15 cellular contexts compared by ENCODE assay signal in genomic region chr11:14455648-14456430, GRCh38. TPM values are rescaled to one million over a fixed set of nuclear protein-coding genes. Genes with fewer than 3 reads are reported as not detected.
DNase-seq lines count a peak whose midpoint lies in the region; ATAC-seq and TF ChIP-seq lines count a peak whose summit lies in the region.
"Had no signal": no experiment of that assay in that cellular context is flagged by ENCODE, and none has a peak within 500 bp of the region (broad histone marks: within the 10 kb centered on the region; RNA-seq: fewer than 3 reads in every experiment).

No MANE protein-coding gene starts in this region.

- H3K4me1 ChIP-seq in left ventricle myocardium inferior (peaks cover 17% of the 10 kb centered on the region), psoas muscle (peaks cover 4% of the 10 kb centered on the region)

- DNase-seq in activated CD8-positive, alpha-beta T cell treated with anti-CD3 and anti-CD28 coated beads for 36 hours, result no peak
- no peak for DNase-seq in activated CD8-positive, alpha-beta T cell treated with anti-CD3 and anti-CD28 coated beads, Interleukin-2, amount 10 ng/mL, durations not matched to agents 7 days and 5 days
- DNase-seq in left ventricle myocardium inferior (no peak), psoas muscle (no peak), cortex of kidney (lab: John Stamatoyannopoulos, UW) (no peak), islet precursor cell (no peak)
- no peak for DNase-seq in stimulated activated naive CD4-positive, alpha-beta T cell (lab: John Stamatoyannopoulos, UW)
- DNase-seq: 8988T; activated CD4-positive, alpha-beta T cell treated with anti-CD3 and anti-CD28 coated beads, Interleukin-2, amount 50 U/mL, for 48 hours; activated effector memory CD4-positive, alpha-beta T cell treated with Interleukin-2 at 50 U/mL for 16 hours; GF-D8; NCI-H1048; NK-92 treated with Interleukin-12 subunit alpha and Interleukin-12 subunit beta, amount 100 ng/mL, for 24 hours; SHP77 treated with DMSO at 0.1 percent for 48 hours had no signal

- ATAC-seq in activated CD8-positive, alpha-beta T cell treated with anti-CD3 and anti-CD28 coated beads for 36 hours, result no peak
- ATAC-seq in activated CD8-positive, alpha-beta T cell treated with anti-CD3 and anti-CD28 coated beads, Interleukin-2, amount 10 ng/mL, durations not matched to agents 7 days and 5 days, result no peak
- peak in 3 of 4 donors; percentile 41 to 50 (median 43) for ATAC-seq in psoas muscle

- peaks cover 58% of the 10 kb centered on the region for H3K36me3 ChIP-seq in left ventricle myocardium inferior
- peaks cover 4 to 59% of the 10 kb centered on the region in 2 donors for H3K36me3 ChIP-seq in psoas muscle (ENCODE audit: insufficient read depth in 1 of 2, low read depth in 1 of 2)

- 65 to 82% (median 68%) methylated on average over 3 of the region's 3 CpGs for WGBS in psoas muscle, 3 donors

- peaks cover 6% of the 10 kb centered on the region for H3K4me1 Mint-ChIP-seq in activated CD8-positive, alpha-beta T cell treated with anti-CD3 and anti-CD28 coated beads for 36 hours (ENCODE audit: low read depth)
- peaks cover 8% of the 10 kb centered on the region for H3K4me1 Mint-ChIP-seq in activated CD8-positive, alpha-beta T cell treated with anti-CD3 and anti-CD28 coated beads, Interleukin-2, amount 10 ng/mL, durations not matched to agents 7 days and 5 days (ENCODE audit: low read depth)

- H3K27me3 ChIP-seq in left ventricle myocardium inferior (ENCODE audit: low read depth), result no peaks in the 10 kb centered on the region
- H3K27me3 ChIP-seq in psoas muscle (ENCODE audit: insufficient read depth in 3 of 3, low read length in 2 of 3), result no peaks in the 10 kb centered on the region

- H3K4me3 ChIP-seq in left ventricle myocardium inferior, result no peak overlapping the region
- H3K4me3 ChIP-seq in psoas muscle, result no peak overlapping the region

- no peaks in the 10 kb centered on the region for H3K9me3 Mint-ChIP-seq in activated CD8-positive, alpha-beta T cell treated with anti-CD3 and anti-CD28 coated beads for 36 hours
- no peaks in the 10 kb centered on the region for H3K9me3 Mint-ChIP-seq in activated CD8-positive, alpha-beta T cell treated with anti-CD3 and anti-CD28 coated beads, Interleukin-2, amount 10 ng/mL, durations not matched to agents 7 days and 5 days (ENCODE audit: insufficient read depth)

- H3K27ac ChIP-seq in VCaP, result peak overlapping the region; percentile 12; the same call in 1 of the 2 replicates
- peak overlapping the region; percentile 24 for H3K27ac ChIP-seq in left ventricle myocardium inferior (replicated peaks)
- peak overlapping the region; percentile 3 for H3K27ac ChIP-seq in psoas muscle

- H3K27me3 Mint-ChIP-seq in activated CD8-positive, alpha-beta T cell treated with anti-CD3 and anti-CD28 coated beads for 36 hours, result no peaks in the 10 kb centered on the region
- no peaks in the 10 kb centered on the region for H3K27me3 Mint-ChIP-seq in activated CD8-positive, alpha-beta T cell treated with anti-CD3 and anti-CD28 coated beads, Interleukin-2, amount 10 ng/mL, durations not matched to agents 7 days and 5 days (ENCODE audit: low read depth)

- no peak for TF ChIP-seq CTCF in activated CD8-positive, alpha-beta T cell treated with anti-CD3 and anti-CD28 coated beads for 36 hours (IDR thresholded peaks at IDR 0.05)
- TF ChIP-seq CTCF in VCaP (conservative IDR thresholded peaks at IDR 0.05), result no peak
- no peak for TF ChIP-seq CTCF in left ventricle myocardium inferior (IDR thresholded peaks at IDR 0.05; ENCODE audit: borderline replicate concordance)
- TF ChIP-seq CTCF in psoas muscle (IDR thresholded peaks at IDR 0.05), result no peak

- H3K27ac Mint-ChIP-seq in activated CD8-positive, alpha-beta T cell treated with anti-CD3 and anti-CD28 coated beads for 36 hours, result peak overlapping the region; percentile 20
- H3K27ac Mint-ChIP-seq in activated CD8-positive, alpha-beta T cell treated with anti-CD3 and anti-CD28 coated beads, Interleukin-2, amount 10 ng/mL, durations not matched to agents 7 days and 5 days, result no peak overlapping the region

- peaks cover 21% of the 10 kb centered on the region for H3K36me3 Mint-ChIP-seq in activated CD8-positive, alpha-beta T cell treated with anti-CD3 and anti-CD28 coated beads for 36 hours (ENCODE audit: low read depth)
- H3K36me3 Mint-ChIP-seq in activated CD8-positive, alpha-beta T cell treated with anti-CD3 and anti-CD28 coated beads, Interleukin-2, amount 10 ng/mL, durations not matched to agents 7 days and 5 days (ENCODE audit: low read depth), result peaks cover 51% of the 10 kb centered on the region

- H3K9me3 ChIP-seq in left ventricle myocardium inferior (replicated peaks) (no peaks in the 10 kb centered on the region), psoas muscle (no peaks in the 10 kb centered on the region)

- no peak overlapping the region for H3K4me3 Mint-ChIP-seq in activated CD8-positive, alpha-beta T cell treated with anti-CD3 and anti-CD28 coated beads for 36 hours
- no peak overlapping the region for H3K4me3 Mint-ChIP-seq in activated CD8-positive, alpha-beta T cell treated with anti-CD3 and anti-CD28 coated beads, Interleukin-2, amount 10 ng/mL, durations not matched to agents 7 days and 5 days

- CTCF ChIA-PET in activated CD8-positive, alpha-beta T cell treated with anti-CD3 and anti-CD28 coated beads for 36 hours (lab: Charles Lee), result interaction anchor here (0.5 to 8.2 kb wide), 50 partner anchors 9 to 683 kb away, joined by 3 to 128 read pairs (median 4); partner anchors contain the start of gene COPB1
- CTCF ChIA-PET in activated CD8-positive, alpha-beta T cell treated with anti-CD3 and anti-CD28 coated beads, Interleukin-2, amount 10 ng/mL, durations not matched to agents 7 days and 5 days (lab: Charles Lee), result interaction anchor here (0.6 to 8.5 kb wide), 45 partner anchors 9 to 684 kb away, joined by 3 to 180 read pairs (median 4); partner anchors contain the start of gene SPON1

- intact Hi-C loops in activated CD8-positive, alpha-beta T cell treated with anti-CD3 and anti-CD28 coated beads for 36 hours (cut with micrococcal nuclease), result loop anchor here (2.0 to 10.0 kb wide), 2 partner anchors 81 to 155 kb away; no protein-coding TSS in a partner anchor
- intact Hi-C loops in left ventricle myocardium inferior (cut with micrococcal nuclease), result loop anchor here (5.0 kb wide), 1 partner anchor 159 kb away; no protein-coding TSS in a partner anchor
- intact Hi-C loops in psoas muscle (cut with DNase I), result loop anchor here in 1 of 2 donors (1.0 kb wide), 2 partner anchors 98 to 156 kb away; no protein-coding TSS in a partner anchor

- POLR2A ChIA-PET in activated CD8-positive, alpha-beta T cell treated with anti-CD3 and anti-CD28 coated beads for 36 hours (lab: Charles Lee), result interaction anchor here (0.7 to 1.2 kb wide), 3 partner anchors 13 to 122 kb away, joined by 3 to 4 read pairs (median 3); partner anchors contain the start of gene COPB1
- POLR2A ChIA-PET in activated CD8-positive, alpha-beta T cell treated with anti-CD3 and anti-CD28 coated beads, Interleukin-2, amount 10 ng/mL, durations not matched to agents 7 days and 5 days (lab: Charles Lee), result interaction anchor here (1.0 to 2.2 kb wide), 2 partner anchors 151 to 155 kb away, joined by 4 to 9 read pairs; no protein-coding TSS in a partner anchor

RNA-seq across cellular contexts. Expression of gene COPB1, which starts 43.8 kb away (rescaled TPM):
- 10 to 100 TPM; 90.9 to 93.5 TPM for total RNA-seq in activated CD8-positive, alpha-beta T cell treated with anti-CD3 and anti-CD28 coated beads for 36 hours
- total RNA-seq in activated CD8-positive, alpha-beta T cell treated with anti-CD3 and anti-CD28 coated beads, Interleukin-2, amount 10 ng/mL, durations not matched to agents 7 days and 5 days, result 10 to 100 TPM; 77.8 to 79.1 TPM
- 45.8 TPM for total RNA-seq in left ventricle myocardium inferior
- 10 to 100 TPM; 30.7 to 37.1 (median 34.3) TPM for total RNA-seq in psoas muscle
- polyA plus RNA-seq in psoas muscle, result 10 to 100 TPM; 24.7 to 52.1 (median 42.1) TPM

Comparison
In these comparisons a context has a peak if more than half of its experiments do, and no peak if none do; other contexts are left out.
1. ATAC-seq: peak in psoas muscle (3 of 4); none in activated CD8-positive, alpha-beta T cell treated with anti-CD3 and anti-CD28 coated beads for 36 hours (single experiment) and activated CD8-positive, alpha-beta T cell treated with anti-CD3 and anti-CD28 coated beads, Interleukin-2, amount 10 ng/mL, durations not matched to agents 7 days and 5 days (single experiment).
2. Peak in every context shown above with its lines, with median percentiles within 50 percentile points of each other: H3K27ac ChIP-seq.